In the genomic region with DNA sequence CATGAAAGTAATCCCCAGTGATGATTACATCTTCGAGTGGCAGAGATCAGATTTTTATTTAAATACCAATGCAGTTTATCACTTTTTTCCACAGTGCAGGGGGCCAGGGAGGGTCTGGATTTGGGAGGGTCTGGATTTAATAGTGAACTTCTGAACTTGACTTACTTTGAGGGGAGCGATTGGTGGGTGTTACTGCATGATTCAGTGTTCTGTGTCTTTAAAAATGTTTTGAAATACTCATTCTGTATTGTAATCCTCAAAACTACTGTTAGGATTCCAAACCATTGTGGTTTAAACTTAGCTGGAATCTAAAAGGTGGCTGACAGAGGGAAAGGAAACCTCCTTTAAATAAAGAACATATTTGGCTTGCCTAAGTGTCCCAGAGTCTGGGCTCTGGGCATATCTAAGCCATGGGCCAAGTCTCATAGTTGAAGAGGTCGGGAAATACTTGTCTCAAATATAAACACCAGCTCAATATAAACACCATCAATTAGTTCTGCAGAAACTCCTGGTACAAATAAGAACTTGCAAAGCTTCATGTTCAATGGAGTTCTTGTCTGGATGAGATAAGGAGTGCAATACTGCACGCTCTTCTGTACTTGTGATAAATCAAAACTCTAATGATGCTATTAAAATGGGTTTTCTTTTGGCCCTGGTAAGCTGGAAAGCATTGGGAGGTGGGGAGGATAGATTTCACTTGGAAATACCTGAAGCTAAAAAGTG, we compare ENCODE assay signal across 12 cellular contexts. TPM values are rescaled to one million over a fixed set of nuclear protein-coding genes. Genes with fewer than 3 reads are reported as not detected.
A peak's percentile ranks its signal among the peaks of the same experiment; 100 is the strongest.
DNase-seq lines count a peak whose midpoint lies in the region; ATAC-seq lines count a peak whose summit lies in the region.
"Had no signal": no experiment of that assay in that cellular context is flagged by ENCODE, and none has a peak within 500 bp of the region (broad histone marks: within the 10 kb centered on the region; RNA-seq: fewer than 3 reads in every experiment).

No MANE protein-coding gene starts in this region.

- peaks cover 45% of the 10 kb centered on the region for H3K36me3 Mint-ChIP-seq in activated CD4-positive, alpha-beta T cell treated with anti-CD3 and anti-CD28 coated beads, Interleukin-2, amount 10 ng/mL, durations not matched to agents 7 days and 5 days (ENCODE audit: low read depth)
- peaks cover 10% of the 10 kb centered on the region for H3K36me3 Mint-ChIP-seq in T-cell

- no peak for DNase-seq in activated CD4-positive, alpha-beta T cell treated with anti-CD3 and anti-CD28 coated beads, Interleukin-2, amount 10 ng/mL, durations not matched to agents 7 days and 5 days
- DNase-seq in activated CD4-positive, alpha-beta T cell treated with anti-CD3 and anti-CD28 coated beads, Interleukin-2, amount 50 U/mL, for 4 hours = no peak
- no peak for DNase-seq in T-cell
- peak; percentile 64 for DNase-seq in fibroblast of the conjunctiva (ENCODE audit: low read depth)
- no peak for DNase-seq in stimulated activated naive CD8-positive, alpha-beta T cell treated with anti-CD3 and anti-CD28 coated beads, Interleukin-15, amount 100 ng/mL, for 72 hours
- DNase-seq in stimulated activated CD8-positive, alpha-beta memory T cell treated with anti-CD3 and anti-CD28 coated beads, Interleukin-4, amount 100 ng/mL, for 48 hours = no peak
- DNase-seq: central memory CD4-positive, alpha-beta T cell; NCI-H1417 treated with DMSO at 0.1 percent for 48 hours; occipital lobe had no signal

- H3K4me3 Mint-ChIP-seq in activated CD4-positive, alpha-beta T cell treated with anti-CD3 and anti-CD28 coated beads, Interleukin-2, amount 10 ng/mL, durations not matched to agents 7 days and 5 days = no peak overlapping the region
- H3K4me3 Mint-ChIP-seq in T-cell = no peak overlapping the region
- H3K4me3 Mint-ChIP-seq in stimulated activated naive CD8-positive, alpha-beta T cell treated with anti-CD3 and anti-CD28 coated beads, Interleukin-15, amount 100 ng/mL, for 72 hours = peak overlapping the region; percentile 24 to 37

- no peaks in the 10 kb centered on the region for H3K27me3 Mint-ChIP-seq in activated CD4-positive, alpha-beta T cell treated with anti-CD3 and anti-CD28 coated beads, Interleukin-2, amount 10 ng/mL, durations not matched to agents 7 days and 5 days
- H3K27me3 Mint-ChIP-seq in T-cell = no peaks in the 10 kb centered on the region
- no peaks in the 10 kb centered on the region for H3K27me3 Mint-ChIP-seq in stimulated activated naive CD8-positive, alpha-beta T cell treated with anti-CD3 and anti-CD28 coated beads, Interleukin-15, amount 100 ng/mL, for 72 hours

- H3K27ac Mint-ChIP-seq in activated CD4-positive, alpha-beta T cell treated with anti-CD3 and anti-CD28 coated beads, Interleukin-2, amount 10 ng/mL, durations not matched to agents 7 days and 5 days = peak overlapping the region; percentile 27
- H3K27ac Mint-ChIP-seq in T-cell = peak overlapping the region; percentile 21 to 40
- H3K27ac Mint-ChIP-seq in stimulated activated naive CD8-positive, alpha-beta T cell treated with anti-CD3 and anti-CD28 coated beads, Interleukin-15, amount 100 ng/mL, for 72 hours = peak overlapping the region; percentile 66 to 77

- peaks cover 90% of the 10 kb centered on the region for H3K4me1 Mint-ChIP-seq in activated CD4-positive, alpha-beta T cell treated with anti-CD3 and anti-CD28 coated beads, Interleukin-2, amount 10 ng/mL, durations not matched to agents 7 days and 5 days
- H3K4me1 Mint-ChIP-seq in T-cell = peaks cover 92 to 99% (median 94%) of the 10 kb centered on the region in 3 donors
- H3K4me1 Mint-ChIP-seq in stimulated activated naive CD8-positive, alpha-beta T cell treated with anti-CD3 and anti-CD28 coated beads, Interleukin-15, amount 100 ng/mL, for 72 hours = peaks cover 96% of the 10 kb centered on the region

- H3K9me3 Mint-ChIP-seq in activated CD4-positive, alpha-beta T cell treated with anti-CD3 and anti-CD28 coated beads, Interleukin-2, amount 10 ng/mL, durations not matched to agents 7 days and 5 days = no peaks in the 10 kb centered on the region
- no peaks in the 10 kb centered on the region for H3K9me3 Mint-ChIP-seq in T-cell
- H3K9me3 Mint-ChIP-seq in stimulated activated naive CD8-positive, alpha-beta T cell treated with anti-CD3 and anti-CD28 coated beads, Interleukin-15, amount 100 ng/mL, for 72 hours = no peaks in the 10 kb centered on the region

- CTCF ChIA-PET in activated CD4-positive, alpha-beta T cell treated with anti-CD3 and anti-CD28 coated beads, Interleukin-2, amount 10 ng/mL, durations not matched to agents 7 days and 5 days (lab: Charles Lee) = interaction anchor here (0.8 to 1.5 kb wide), 2 partner anchors 10 to 15 kb away, joined by 3 to 4 read pairs; no protein-coding TSS in a partner anchor
- CTCF ChIA-PET in T-cell (lab: Charles Lee) = interaction anchor here in 1 of 2 donors (0.7 kb wide), 1 partner anchor 125 kb away, joined by 4 read pairs; no protein-coding TSS in a partner anchor

- ATAC-seq in T-cell (replicated peaks in 1 of 4) (no peak), HG03025 (IDR thresholded peaks at IDR 0.05; ENCODE audit: low FRiP score, unreplicated experiment) (no peak), GM21825 (IDR thresholded peaks at IDR 0.05; ENCODE audit: unreplicated experiment) (no peak)
- no peak for ATAC-seq in stimulated activated naive CD8-positive, alpha-beta T cell treated with anti-CD3 and anti-CD28 coated beads, Interleukin-15, amount 100 ng/mL, for 72 hours
- ATAC-seq: Panc1 had no signal

- POLR2A ChIA-PET in activated CD4-positive, alpha-beta T cell treated with anti-CD3 and anti-CD28 coated beads, Interleukin-2, amount 10 ng/mL, durations not matched to agents 7 days and 5 days (lab: Charles Lee) = no interaction called here
- POLR2A ChIA-PET in T-cell (lab: Charles Lee) = interaction anchor here in 1 of 2 donors (0.6 kb wide), 2 partner anchors 141 to 399 kb away, joined by 3 read pairs; no protein-coding TSS in a partner anchor

RNA-seq across cellular contexts. Expression of a gene that starts 14.4 kb away (rescaled TPM):
- 10 to 100 TPM; 27.5 to 27.6 TPM for total RNA-seq in activated CD4-positive, alpha-beta T cell treated with anti-CD3 and anti-CD28 coated beads, Interleukin-2, amount 10 ng/mL, durations not matched to agents 7 days and 5 days
- total RNA-seq in T-cell = 10 to 100 TPM; 19.8 to 27.9 (median 21.6) TPM

Comparison
In these comparisons a context has a peak if more than half of its experiments do, and no peak if none do; other contexts are left out.
1. H3K4me3 Mint-ChIP-seq: peak in stimulated activated naive CD8-positive, alpha-beta T cell treated with anti-CD3 and anti-CD28 coated beads, Interleukin-15, amount 100 ng/mL, for 72 hours (2 of 2); none in activated CD4-positive, alpha-beta T cell treated with anti-CD3 and anti-CD28 coated beads, Interleukin-2, amount 10 ng/mL, durations not matched to agents 7 days and 5 days (single experiment) and T-cell (0 of 3).
2. Peak in every context shown above with its lines, with median percentiles within 50 percentile points of each other: H3K27ac Mint-ChIP-seq.